ENCODE assay signal across 10 cellular contexts in genomic region chr2:237414056-237414661, GRCh38. TPM values are rescaled to one million over a fixed set of nuclear protein-coding genes. Genes with fewer than 3 reads are reported as not detected.
A peak's percentile ranks its signal among the peaks of the same experiment; 100 is the strongest.
DNase-seq lines count a peak whose midpoint lies in the region; ATAC-seq and TF ChIP-seq lines count a peak whose summit lies in the region.
"Had no signal": no experiment of that assay in that cellular context is flagged by ENCODE, and none has a peak within 500 bp of the region (broad histone marks: within the 10 kb centered on the region; RNA-seq: fewer than 3 reads in every experiment).

COL6A3 (minus strand) TSS chr2:237414164; CDS start chr2:237396817, 17,347 bp downstream.

- H3K27ac ChIP-seq in HUES6 (ENCODE audit: low read depth, low read length) (no peak within 1 kb of the TSS), duodenal mucosa (ENCODE audit: low read depth, low read length) (peak within 1 kb of the TSS; percentile 69), lung (ENCODE audit: low read depth in 1 of 2, low read length in 1 of 2) (peak within 1 kb of the TSS; percentile 42 to 75), temporal lobe (ENCODE audit: low read depth, low read length) (no peak within 1 kb of the TSS)
- H3K27ac ChIP-seq: foreskin keratinocyte had no signal

- peak; percentile 37 for ATAC-seq in lung (ENCODE audit: insufficient read depth, low FRiP score)
- ATAC-seq in HG03571 (IDR thresholded peaks at IDR 0.05; ENCODE audit: unreplicated experiment): no peak
- no peak for ATAC-seq in HG03095 (IDR thresholded peaks at IDR 0.05; ENCODE audit: unreplicated experiment)
- ATAC-seq: foreskin keratinocyte had no signal

- intact Hi-C loops in head of caudate nucleus (cut with DNase I): no loop called here

- 47 to 60% methylated on average over 8 of the region's 9 CpGs for WGBS in lung, 2 donors

- no peaks in the 10 kb centered on the region for H3K36me3 ChIP-seq in HUES6 (ENCODE audit: control insufficient read depth, insufficient read depth, low read length)
- H3K36me3 ChIP-seq in duodenal mucosa (ENCODE audit: control insufficient read depth in 1 of 2, insufficient read depth in 2 of 2, low read length in 2 of 2): no peaks in the 10 kb centered on the region
- no peaks in the 10 kb centered on the region for H3K36me3 ChIP-seq in lung (ENCODE audit: control insufficient read depth in 2 of 2, insufficient read depth in 2 of 2, low read length in 2 of 2)
- H3K36me3 ChIP-seq: HAP-1 had no signal

- TF ChIP-seq CTCF in lung (IDR thresholded peaks at IDR 0.05; ENCODE audit: control extremely low read depth, extremely low read depth): no peak

- H3K4me3 ChIP-seq in HUES6 (ENCODE audit: low read depth, low read length) (peak within 1 kb of the TSS; percentile 9; the same call in 1 of the 2 replicates), duodenal mucosa (ENCODE audit: low read depth in 1 of 2, low read length in 2 of 2) (peak within 1 kb of the TSS; percentile 48 to 63), lung (peak within 1 kb of the TSS; percentile 29)
- H3K4me3 ChIP-seq: HAP-1 had no signal

- DNase-seq in lung (ENCODE audit: low spot score) (peak; percentile 50), erythroblast (lab: John Stamatoyannopoulos, UW) (no peak), head of caudate nucleus (no peak)
- DNase-seq: foreskin keratinocyte had no signal

- H3K4me1 ChIP-seq in HUES6 (ENCODE audit: control insufficient read depth, insufficient read depth, low read length) (peaks cover 16% of the 10 kb centered on the region; the same call in 1 of the 2 replicates), duodenal mucosa (ENCODE audit: control insufficient read depth in 1 of 2, insufficient read depth in 2 of 2, low read length in 2 of 2) (no peaks in the 10 kb centered on the region), lung (ENCODE audit: control insufficient read depth in 2 of 2, insufficient read depth in 2 of 2, low read length in 2 of 2) (no peaks in the 10 kb centered on the region)
- H3K4me1 ChIP-seq: foreskin keratinocyte, HAP-1 had no signal

- H3K9ac ChIP-seq in HUES6 (ENCODE audit: low read length) (no peak within 1 kb of the TSS), duodenal mucosa (ENCODE audit: low read depth in 1 of 2, low read length in 2 of 2) (peak within 1 kb of the TSS; percentile 32 to 64)

- no peak for TF ChIP-seq POLR2A in erythroblast (IDR thresholded peaks at IDR 0.05; ENCODE audit: low read length)

- H3K9me3 ChIP-seq in HUES6 (ENCODE audit: control insufficient read depth, insufficient read depth, low read depth, low read length): no peaks in the 10 kb centered on the region
- H3K9me3 ChIP-seq in duodenal mucosa (ENCODE audit: control insufficient read depth in 1 of 2, low read length in 2 of 2): no peaks in the 10 kb centered on the region
- no peaks in the 10 kb centered on the region for H3K9me3 ChIP-seq in lung (ENCODE audit: control insufficient read depth in 2 of 2, insufficient read depth in 1 of 2, low read length in 1 of 2)
- H3K9me3 ChIP-seq: HAP-1 had no signal

- H3K27me3 ChIP-seq in HUES6 (ENCODE audit: control insufficient read depth, insufficient read depth, low read length) (peaks cover 4% of the 10 kb centered on the region; the same call in 1 of the 2 replicates), duodenal mucosa (ENCODE audit: control insufficient read depth in 1 of 2, insufficient read depth in 2 of 2, low read length in 2 of 2) (peaks cover 4 to 14% of the 10 kb centered on the region in 2 donors), lung (ENCODE audit: control insufficient read depth, insufficient read depth) (no peaks in the 10 kb centered on the region)

RNA-seq across cellular contexts. Expression of gene COL6A3, which starts in this region (rescaled TPM):
- 100 to 1,000 TPM; 459 to 548 TPM for total RNA-seq in lung
- 10 to 100 TPM; 36.4 to 96.2 TPM for polyA plus RNA-seq in lung
- total RNA-seq in temporal lobe: 20.4 TPM
- total RNA-seq: foreskin keratinocyte had no signal
- polyA plus RNA-seq: foreskin keratinocyte had no signal

Comparison
In these comparisons a context has a peak if more than half of its experiments do, and no peak if none do; other contexts are left out.
1. RNA of gene COL6A3 (total RNA-seq): 459 to 548 TPM in lung; 20.4 TPM in temporal lobe (single experiment); every median in the first group is over 10 times any median in the second.
2. H3K27ac ChIP-seq: peak in duodenal mucosa (single experiment) and lung (2 of 2); none in HUES6 (single experiment) and temporal lobe (single experiment).
3. Peak in every context shown above with its lines, with median percentiles within 50 percentile points of each other: H3K4me3 ChIP-seq.